Comparison of ENCODE assay signal across 16 cellular contexts in the genomic region with DNA sequence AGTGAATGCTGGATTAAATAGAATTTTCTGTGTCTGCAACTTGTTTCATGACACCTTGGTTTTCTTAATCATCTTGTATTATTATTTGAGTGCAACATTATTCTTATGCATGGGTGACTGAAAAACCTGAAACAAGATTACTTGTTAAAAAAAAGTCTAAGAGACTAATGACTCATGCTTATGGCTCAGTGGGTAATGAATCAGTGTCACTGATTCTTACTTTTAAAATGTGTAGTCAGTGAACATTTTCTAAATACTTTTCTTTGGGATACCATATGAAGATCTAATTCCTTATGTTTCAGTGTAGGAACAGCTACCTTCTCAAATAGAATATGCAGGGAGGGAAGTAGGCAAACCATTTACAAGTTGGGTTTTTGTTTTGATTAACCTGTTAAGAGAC.
DNase-seq lines count a peak whose midpoint lies in the region; ATAC-seq lines count a peak whose summit lies in the region.
"Had no signal": no experiment of that assay in that cellular context is flagged by ENCODE, and none has a peak within 500 bp of the region (broad histone marks: within the 10 kb centered on the region; RNA-seq: fewer than 3 reads in every experiment).

No MANE protein-coding gene starts in this region.

- no peaks in the 10 kb centered on the region for H3K9me3 ChIP-seq in effector memory CD4-positive, alpha-beta T cell (ENCODE audit: control insufficient read depth, low read length)

- no peak overlapping the region for H3K4me3 ChIP-seq in effector memory CD4-positive, alpha-beta T cell (ENCODE audit: insufficient read depth, low read depth, low read length, poor library complexity, severe bottlenecking)
- H3K4me3 ChIP-seq: coronary artery, lung had no signal

- H3K4me1 ChIP-seq in effector memory CD4-positive, alpha-beta T cell (ENCODE audit: control insufficient read depth, insufficient read depth, low read length, poor library complexity, severe bottlenecking) = no peaks in the 10 kb centered on the region
- H3K4me1 ChIP-seq: parathyroid adenoma had no signal

- H3K27me3 ChIP-seq in effector memory CD4-positive, alpha-beta T cell (replicated peaks; ENCODE audit: control insufficient read depth, insufficient read depth, low read length, poor library complexity, severe bottlenecking) = no peaks in the 10 kb centered on the region

- no peak overlapping the region for H3K4me3 Mint-ChIP-seq in activated T-cell treated with anti-CD3 and anti-CD28 coated beads, Interleukin-2, amount 50 U/mL, for 4 hours
- H3K4me3 Mint-ChIP-seq: stimulated activated memory B cell treated with anti-CD40 and anti-IgM and Interleukin-4, amounts not matched to agents 10 μg/mL and 1 μg/mL and 100 μg/mL, for 72 hours had no signal

- H3K36me3 Mint-ChIP-seq in activated T-cell treated with anti-CD3 and anti-CD28 coated beads, Interleukin-2, amount 50 U/mL, for 4 hours (ENCODE audit: insufficient read depth) = no peaks in the 10 kb centered on the region
- H3K36me3 Mint-ChIP-seq: stimulated activated memory B cell treated with anti-CD40 and anti-IgM and Interleukin-4, amounts not matched to agents 10 μg/mL and 1 μg/mL and 100 μg/mL, for 72 hours had no signal

- H3K36me3 ChIP-seq in effector memory CD4-positive, alpha-beta T cell (ENCODE audit: control insufficient read depth, insufficient read depth, low read length) = no peaks in the 10 kb centered on the region

- peak; percentile 8 for DNase-seq in COLO829 (ENCODE audit: low spot score)
- peak; percentile 83 for DNase-seq in M059J (ENCODE audit: low read depth)
- DNase-seq in dermis blood vessel endothelial cell = peak; percentile 16
- DNase-seq in non-pigmented ciliary epithelial cell (ENCODE audit: low read depth) = peak; percentile 50
- no peak for DNase-seq in amygdala (lab: John Stamatoyannopoulos, UW)
- no peak for DNase-seq in effector memory CD4-positive, alpha-beta T cell
- DNase-seq in activated T-cell treated with anti-CD3 and anti-CD28 coated beads, Interleukin-2, amount 50 U/mL, for 4 hours = no peak
- DNase-seq: activated CD4-positive, alpha-beta T cell treated with anti-CD3 and anti-CD28 coated beads for 4 hours; activated effector memory CD4-positive, alpha-beta T cell treated with anti-CD3 and anti-CD28 coated beads, Interleukin-2, amount 50 U/mL, for 16 hours; NCI-H1436 treated with DMSO at 0.1 percent for 48 hours; stimulated activated CD4-positive, alpha-beta T cell treated with anti-CD3 and anti-CD28 coated beads, Interleukin-2, amount 100 ng/mL, for 24 hours had no signal

- H3K27ac ChIP-seq in effector memory CD4-positive, alpha-beta T cell (ENCODE audit: insufficient read depth, low read length, poor library complexity, severe bottlenecking) = no peak overlapping the region
- H3K27ac ChIP-seq: coronary artery, parathyroid adenoma had no signal

- no peak for ATAC-seq in activated T-cell treated with anti-CD3 and anti-CD28 coated beads, Interleukin-2, amount 50 U/mL, for 4 hours
- no peak for ATAC-seq in HG02981 (IDR thresholded peaks at IDR 0.05; ENCODE audit: unreplicated experiment)
- ATAC-seq: stimulated activated memory B cell treated with anti-CD40 and anti-IgM and Interleukin-4, amounts not matched to agents 10 μg/mL and 1 μg/mL and 100 μg/mL, for 72 hours had no signal

- H3K27me3 Mint-ChIP-seq in activated T-cell treated with anti-CD3 and anti-CD28 coated beads, Interleukin-2, amount 50 U/mL, for 4 hours (ENCODE audit: low read depth) = peaks cover 16% of the 10 kb centered on the region

- no peaks in the 10 kb centered on the region for H3K4me1 Mint-ChIP-seq in activated T-cell treated with anti-CD3 and anti-CD28 coated beads, Interleukin-2, amount 50 U/mL, for 4 hours (ENCODE audit: low read depth)
- H3K4me1 Mint-ChIP-seq: stimulated activated memory B cell treated with anti-CD40 and anti-IgM and Interleukin-4, amounts not matched to agents 10 μg/mL and 1 μg/mL and 100 μg/mL, for 72 hours had no signal

- H3K9me3 Mint-ChIP-seq in activated T-cell treated with anti-CD3 and anti-CD28 coated beads, Interleukin-2, amount 50 U/mL, for 4 hours = no peaks in the 10 kb centered on the region
- H3K9me3 Mint-ChIP-seq: stimulated activated memory B cell treated with anti-CD40 and anti-IgM and Interleukin-4, amounts not matched to agents 10 μg/mL and 1 μg/mL and 100 μg/mL, for 72 hours had no signal

Comparison
In these comparisons a context has a peak if more than half of its experiments do, and no peak if none do; other contexts are left out.
1. DNase-seq: peak in COLO829 (single experiment), M059J (single experiment), dermis blood vessel endothelial cell (single experiment) and non-pigmented ciliary epithelial cell (single experiment); none in amygdala (0 of 56), effector memory CD4-positive, alpha-beta T cell (0 of 3) and activated T-cell treated with anti-CD3 and anti-CD28 coated beads, Interleukin-2, amount 50 U/mL, for 4 hours (single experiment).